1 cellular context compared by ENCODE assay signal in the genomic region with DNA sequence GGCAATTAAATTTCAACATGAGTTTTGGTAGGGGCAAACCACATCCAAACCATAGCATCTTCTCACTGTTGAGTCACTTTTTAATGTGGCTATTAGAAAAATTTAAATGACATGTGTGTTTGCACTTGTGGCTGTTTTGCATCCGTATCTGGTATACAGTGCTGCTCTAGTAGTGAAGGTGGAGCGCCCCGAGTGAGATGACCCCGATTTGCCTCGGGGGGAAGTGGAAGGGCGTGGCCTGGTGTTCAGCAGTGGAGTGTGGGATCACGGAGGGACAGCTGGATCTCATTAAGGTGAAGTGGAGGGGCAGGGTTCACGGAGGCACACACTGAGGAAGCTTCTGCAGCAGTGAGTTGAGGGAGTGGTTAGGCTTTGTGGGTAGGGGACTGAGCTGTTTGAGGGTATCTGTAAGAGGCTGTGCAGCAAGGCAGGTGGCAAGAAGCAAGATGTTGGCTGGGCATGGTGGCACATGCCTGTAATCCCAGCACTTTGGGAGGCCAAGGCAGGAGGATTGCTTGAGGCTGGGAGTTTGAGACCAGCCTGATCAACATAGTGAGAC.
TF ChIP-seq lines count a peak whose summit lies in the region.

No MANE protein-coding gene starts in this region.

TF ChIP-seq in H1, 55 proteins besides CTCF, POLR2A, EP300 and RAD21:
- TF ChIP-seq MAFK (IDR thresholded peaks at IDR 0.05; ENCODE audit: low read depth, low read length): no peak
- no peak for TF ChIP-seq SAP30 (IDR thresholded peaks at IDR 0.05; ENCODE audit: insufficient read depth, insufficient replicate concordance, low read length)
- no peak for TF ChIP-seq KDM5A (IDR thresholded peaks at IDR 0.05; ENCODE audit: low read length)
- no peak for TF ChIP-seq RNF2 (IDR thresholded peaks at IDR 0.05; ENCODE audit: borderline replicate concordance, low read depth, low read length, missing control alignments, poor library complexity, severe bottlenecking)
- no peak for TF ChIP-seq EGR1 (IDR thresholded peaks at IDR 0.05; ENCODE audit: borderline replicate concordance, low read depth, low read length)
- TF ChIP-seq SRF (IDR thresholded peaks at IDR 0.05; ENCODE audit: low read depth, low read length): no peak
- TF ChIP-seq HDAC2 (IDR thresholded peaks at IDR 0.05; ENCODE audit: borderline replicate concordance in 1 of 2, low read depth in 2 of 2, low read length in 2 of 2): no peak
- TF ChIP-seq TEAD4 (IDR thresholded peaks at IDR 0.05; ENCODE audit: low read depth, low read length): no peak
- no peak for TF ChIP-seq SIRT6 (IDR thresholded peaks at IDR 0.05; ENCODE audit: low read length)
- no peak for TF ChIP-seq TBP (IDR thresholded peaks at IDR 0.05; ENCODE audit: low read depth, low read length)
- TF ChIP-seq, protein P1, sequence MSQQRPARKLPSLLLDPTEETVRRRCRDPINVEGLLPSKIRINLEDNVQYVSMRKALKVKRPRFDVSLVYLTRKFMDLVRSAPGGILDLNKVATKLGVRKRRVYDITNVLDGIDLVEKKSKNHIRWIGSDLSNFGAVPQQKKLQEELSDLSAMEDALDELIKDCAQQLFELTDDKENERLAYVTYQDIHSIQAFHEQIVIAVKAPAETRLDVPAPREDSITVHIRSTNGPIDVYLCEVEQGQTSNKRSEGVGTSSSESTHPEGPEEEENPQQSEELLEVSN (IDR thresholded peaks at IDR 0.05): no peak
- no peak for TF ChIP-seq ATF2 (IDR thresholded peaks at IDR 0.05; ENCODE audit: low read length)
TF ChIP-seq in H1: peak in this region for 0.
